In genomic region chr5:132953710-132954109, GRCh38 we compare ENCODE assay signal across 16 cellular contexts.
"Had no signal": no experiment of that assay in that cellular context is flagged by ENCODE, and none has a peak within 500 bp of the region (broad histone marks: within the 10 kb centered on the region; RNA-seq: fewer than 3 reads in every experiment).

No MANE protein-coding gene starts in this region.

- H3K27me3 ChIP-seq: gastroesophageal sphincter, sigmoid colon, suprapubic skin had no signal

- H3K9me3 ChIP-seq: gastroesophageal sphincter, sigmoid colon, suprapubic skin had no signal

- H3K4me3 ChIP-seq: gastroesophageal sphincter, sigmoid colon, suprapubic skin had no signal

- H3K27ac ChIP-seq: suprapubic skin, VCaP had no signal

- DNase-seq: activated CD4-positive, alpha-beta T cell treated with anti-CD3 and anti-CD28 coated beads for 4 hours; activated CD8-positive, alpha-beta memory T cell treated with anti-CD3 and anti-CD28 coated beads for 24 hours; activated effector memory CD4-positive, alpha-beta T cell treated with Interleukin-2 at 50 U/mL for 16 hours; activated naive CD8-positive, alpha-beta T cell treated with anti-CD3 and anti-CD28 coated beads, Interleukin-2, amount 10 ng/mL, durations not matched to agents 7 days and 5 days; aorta; hypothalamus; mammary epithelial cell; sigmoid colon; stimulated activated CD4-positive, alpha-beta T cell treated with anti-CD3 and anti-CD28 coated beads, Interleukin-12 subunit alpha, Interleukin-12 subunit beta, amount 100 ng/mL, for 4 hours; stimulated activated CD8-positive, alpha-beta memory T cell treated with anti-CD3 and anti-CD28 coated beads, Interleukin-4, amount 100 ng/mL, for 48 hours; stimulated activated naive CD8-positive, alpha-beta T cell treated with anti-CD3 and anti-CD28 coated beads, Interleukin-15, Interleukin-2, amounts not matched to agents 100 U/mL and 50 U/mL, for 24 hours; T-cell had no signal

- FAIRE-seq: colon had no signal

- ATAC-seq: gastroesophageal sphincter; stimulated activated naive CD8-positive, alpha-beta T cell treated with anti-CD3 and anti-CD28 coated beads, Interleukin-15, Interleukin-2, amounts not matched to agents 100 U/mL and 50 U/mL, for 24 hours; T-cell had no signal
